Comparison of ENCODE assay signal across 21 cellular contexts in genomic region chr16:86524029-86524428, GRCh38. TPM values are rescaled to one million over a fixed set of nuclear protein-coding genes. Genes with fewer than 3 reads are reported as not detected.
"Had no signal": no experiment of that assay in that cellular context is flagged by ENCODE, and none has a peak within 500 bp of the region (broad histone marks: within the 10 kb centered on the region; RNA-seq: fewer than 3 reads in every experiment).

No MANE protein-coding gene starts in this region.

- DNase-seq: KBM-7, MM.1S, NCI-H1048, NCI-H1105, NCI-H1436 treated with DMSO at 0.1 percent for 48 hours, NCI-H1694, NCI-H187 treated with DMSO at 0.1 percent for 48 hours, NCI-H2029 treated with DMSO at 0.1 percent for 48 hours, NCI-H2171 treated with DMSO at 0.1 percent for 48 hours, NCI-H345, NCI-H446 treated with DMSO at 0.1 percent for 48 hours, NCI-H510A treated with DMSO at 0.1 percent for 48 hours, NCI-H526, NCI-H774, PC-3, SHP77 had no signal

- ATAC-seq: Panc1, PC-3 had no signal

- H3K27ac ChIP-seq: RWPE1 had no signal

RNA-seq across cellular contexts. Expression of gene FOXF1, which starts 13.7 kb away (rescaled TPM):
- total RNA-seq: HT-29, OCI-LY7, PC-3 had no signal

RNA-seq across cellular contexts. Expression of gene FOXC2, which starts 42.6 kb away (rescaled TPM):
- total RNA-seq: HT-29, OCI-LY7, PC-3, SK-MEL-5 had no signal

RNA-seq across cellular contexts. Expression of gene FOXL1, which starts 54.3 kb away (rescaled TPM):
- total RNA-seq: SK-MEL-5 had no signal
